32 cellular contexts compared by ENCODE assay signal in genomic region chr6:113556775-113557174, GRCh38.
"Had no signal": no experiment of that assay in that cellular context is flagged by ENCODE, and none has a peak within 500 bp of the region (broad histone marks: within the 10 kb centered on the region; RNA-seq: fewer than 3 reads in every experiment).

No MANE protein-coding gene starts in this region.

- DNase-seq: activated B cell treated with CpG ODN at 0.5 μM for 24 hours; activated CD4-positive, alpha-beta memory T cell treated with anti-CD3 and anti-CD28 coated beads for 36 hours; activated CD4-positive, alpha-beta T cell treated with anti-CD3 and anti-CD28 coated beads for 36 hours; activated CD4-positive, alpha-beta T cell treated with anti-CD3 and anti-CD28 coated beads, Interleukin-2, amount 10 ng/mL, durations not matched to agents 24 days and 14 days; activated CD8-positive, alpha-beta memory T cell treated with anti-CD3 and anti-CD28 coated beads, Interleukin-2, amount 50 U/mL, for 48 hours; activated effector memory CD4-positive, alpha-beta T cell treated with Interleukin-2 at 50 U/mL for 16 hours; activated gamma-delta T cell treated with Interleukin-2 at 50 U/mL for 16 hours; activated naive CD4-positive, alpha-beta T cell treated with anti-CD3 and anti-CD28 coated beads, Interleukin-2, amount 50 U/mL, for 16 hours; activated naive CD4-positive, alpha-beta T cell treated with Interleukin-2 at 50 U/mL for 16 hours; activated T-cell treated with anti-CD3 and anti-CD28 coated beads for 4 hours; activated T-cell treated with anti-CD3 and anti-CD28 coated beads, Interleukin-2, amount 50 U/mL, for 24 hours; amniotic stem cell; anterior cingulate cortex; brain microvascular endothelial cell; dorsolateral prefrontal cortex; effector memory CD4-positive, alpha-beta T cell; endodermal cell; foreskin keratinocyte; gastrocnemius medialis; glutamatergic neuron; heart left ventricle; T-helper 17 cell; T1000; WERI-Rb-1 had no signal

- H3K4me3 Mint-ChIP-seq: activated B cell treated with CpG ODN at 0.5 μM for 24 hours; activated CD4-positive, alpha-beta memory T cell treated with anti-CD3 and anti-CD28 coated beads for 36 hours; activated CD4-positive, alpha-beta T cell treated with anti-CD3 and anti-CD28 coated beads for 36 hours; activated CD4-positive, alpha-beta T cell treated with anti-CD3 and anti-CD28 coated beads, Interleukin-2, amount 10 ng/mL, durations not matched to agents 24 days and 14 days; activated naive CD8-positive, alpha-beta T cell; activated T-cell treated with anti-CD3 and anti-CD28 coated beads, Interleukin-2, amount 50 U/mL, for 24 hours; activated T-helper 17 cell treated with anti-CD3 and anti-CD28 coated beads, Interleukin-2, amount 50 U/mL, for 72 hours; central memory CD8-positive, alpha-beta T cell; dendritic cell treated with granulocyte-macrophage colony-stimulating factor and Interleukin-4, amounts not matched to agents 40 ng/mL and 50 ng/mL, for 4 days; endodermal cell; T-helper 17 cell; T-helper 2 cell treated with Interferon-gamma antibody and Interleukin-4, amounts not matched to agents 5 μg/mL and 100 μg/mL, for 36 hours had no signal

- H3K36me3 ChIP-seq: brain microvascular endothelial cell, gastrocnemius medialis, heart left ventricle, WERI-Rb-1 had no signal

- H3K27ac Mint-ChIP-seq: activated B cell treated with CpG ODN at 0.5 μM for 24 hours; activated CD4-positive, alpha-beta memory T cell treated with anti-CD3 and anti-CD28 coated beads for 36 hours; activated CD4-positive, alpha-beta T cell treated with anti-CD3 and anti-CD28 coated beads for 36 hours; activated CD4-positive, alpha-beta T cell treated with anti-CD3 and anti-CD28 coated beads, Interleukin-2, amount 10 ng/mL, durations not matched to agents 24 days and 14 days; activated naive CD8-positive, alpha-beta T cell; activated T-cell treated with anti-CD3 and anti-CD28 coated beads, Interleukin-2, amount 50 U/mL, for 24 hours; activated T-helper 17 cell treated with anti-CD3 and anti-CD28 coated beads, Interleukin-2, amount 50 U/mL, for 72 hours; dendritic cell treated with granulocyte-macrophage colony-stimulating factor and Interleukin-4, amounts not matched to agents 40 ng/mL and 50 ng/mL, for 4 days; endodermal cell; T-helper 17 cell; T-helper 2 cell treated with Interferon-gamma antibody and Interleukin-4, amounts not matched to agents 5 μg/mL and 100 μg/mL, for 36 hours had no signal

- H3K27me3 ChIP-seq: brain microvascular endothelial cell, dorsolateral prefrontal cortex, foreskin keratinocyte, gastrocnemius medialis, heart left ventricle had no signal

- H3K27me3 Mint-ChIP-seq: activated B cell treated with CpG ODN at 0.5 μM for 24 hours; activated CD4-positive, alpha-beta T cell treated with anti-CD3 and anti-CD28 coated beads, Interleukin-2, amount 10 ng/mL, durations not matched to agents 24 days and 14 days; activated naive CD8-positive, alpha-beta T cell; activated T-cell treated with anti-CD3 and anti-CD28 coated beads, Interleukin-2, amount 50 U/mL, for 24 hours; central memory CD8-positive, alpha-beta T cell; dendritic cell treated with granulocyte-macrophage colony-stimulating factor and Interleukin-4, amounts not matched to agents 40 ng/mL and 50 ng/mL, for 4 days had no signal

- H3K4me1 ChIP-seq: gastrocnemius medialis had no signal

- H3K9me3 Mint-ChIP-seq: activated B cell treated with CpG ODN at 0.5 μM for 24 hours; activated CD4-positive, alpha-beta memory T cell treated with anti-CD3 and anti-CD28 coated beads for 36 hours; activated CD4-positive, alpha-beta T cell treated with anti-CD3 and anti-CD28 coated beads, Interleukin-2, amount 10 ng/mL, durations not matched to agents 24 days and 14 days; activated T-cell treated with anti-CD3 and anti-CD28 coated beads, Interleukin-2, amount 50 U/mL, for 24 hours; activated T-helper 17 cell treated with anti-CD3 and anti-CD28 coated beads, Interleukin-2, amount 50 U/mL, for 72 hours; central memory CD8-positive, alpha-beta T cell; dendritic cell treated with granulocyte-macrophage colony-stimulating factor and Interleukin-4, amounts not matched to agents 40 ng/mL and 50 ng/mL, for 4 days; T-helper 2 cell treated with Interferon-gamma antibody and Interleukin-4, amounts not matched to agents 5 μg/mL and 100 μg/mL, for 36 hours had no signal

- ATAC-seq: activated CD4-positive, alpha-beta T cell treated with anti-CD3 and anti-CD28 coated beads for 36 hours; activated CD4-positive, CD25-positive, alpha-beta regulatory T cell treated with anti-CD3 and anti-CD28 coated beads, Interleukin-2, amount 50 U/mL, for 24 hours; activated T-helper 17 cell treated with anti-CD3 and anti-CD28 coated beads, Interleukin-2, amount 50 U/mL, for 72 hours; esophagus mucosa; foreskin keratinocyte; gastrocnemius medialis; heart left ventricle; T-helper 17 cell had no signal

- H3K4me3 ChIP-seq: coronary artery, dorsolateral prefrontal cortex, gastrocnemius medialis, heart left ventricle had no signal

- H3K9me3 ChIP-seq: gastrocnemius medialis, heart left ventricle had no signal

- H3K4me1 Mint-ChIP-seq: activated CD4-positive, alpha-beta T cell treated with anti-CD3 and anti-CD28 coated beads for 36 hours; activated CD4-positive, alpha-beta T cell treated with anti-CD3 and anti-CD28 coated beads, Interleukin-2, amount 10 ng/mL, durations not matched to agents 24 days and 14 days; activated T-helper 17 cell treated with anti-CD3 and anti-CD28 coated beads, Interleukin-2, amount 50 U/mL, for 72 hours; central memory CD8-positive, alpha-beta T cell; endodermal cell; T-helper 17 cell had no signal

- H3K36me3 Mint-ChIP-seq: activated CD4-positive, alpha-beta memory T cell treated with anti-CD3 and anti-CD28 coated beads for 36 hours; activated naive CD8-positive, alpha-beta T cell had no signal

- H3K27ac ChIP-seq: brain microvascular endothelial cell, coronary artery, dorsolateral prefrontal cortex, foreskin keratinocyte, gastrocnemius medialis, heart left ventricle, WERI-Rb-1 had no signal
